9 cellular contexts compared by ENCODE assay signal in the genomic region with DNA sequence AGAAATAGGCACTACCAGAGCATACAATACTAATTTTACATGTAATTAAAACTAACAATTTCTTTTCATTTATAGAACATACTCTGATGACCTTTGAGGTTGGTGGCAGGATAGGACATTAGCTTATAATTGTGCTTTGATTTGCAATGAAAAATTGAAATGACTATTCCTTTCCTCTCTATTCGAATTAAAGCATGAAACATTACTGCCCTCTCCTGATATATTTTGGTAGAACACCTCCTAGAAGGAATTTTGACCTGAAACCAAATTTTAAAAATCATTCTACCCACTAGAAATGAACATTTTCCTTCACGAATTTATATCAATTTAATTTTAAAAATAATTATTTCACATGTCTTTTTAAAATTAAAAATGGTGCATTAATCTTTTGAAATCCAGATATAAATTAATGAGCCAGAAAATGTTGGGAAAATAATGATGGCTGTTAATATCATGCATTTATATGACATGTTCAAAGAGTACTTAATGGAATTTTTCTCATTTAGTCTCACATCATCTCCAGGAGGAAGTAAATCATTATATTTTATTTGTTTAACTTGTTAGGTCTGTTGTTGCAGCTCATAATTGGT.
DNase-seq lines count a peak whose midpoint lies in the region; ATAC-seq and TF ChIP-seq lines count a peak whose summit lies in the region.
"Had no signal": no experiment of that assay in that cellular context is flagged by ENCODE, and none has a peak within 500 bp of the region (broad histone marks: within the 10 kb centered on the region; RNA-seq: fewer than 3 reads in every experiment).

No MANE protein-coding gene starts in this region.

- ATAC-seq in GM21423 (IDR thresholded peaks at IDR 0.05; ENCODE audit: unreplicated experiment): no peak

- no peaks in the 10 kb centered on the region for H3K4me1 ChIP-seq in Karpas-422 (ENCODE audit: low read length)

- H3K9me3 ChIP-seq in Karpas-422 (ENCODE audit: low read length): no peaks in the 10 kb centered on the region; the same call in 1 of the 2 replicates

- TF ChIP-seq CTCF in BJ (IDR thresholded peaks at IDR 0.05; ENCODE audit: insufficient read depth, low read depth, low read length): peak; percentile 45; the same call in 1 of the 2 replicates
- TF ChIP-seq CTCF in astrocyte of the cerebellum (IDR thresholded peaks at IDR 0.05; ENCODE audit: low read depth, low read length, missing control alignments): peak; percentile 36
- no peak for TF ChIP-seq CTCF in lower leg skin (IDR thresholded peaks at IDR 0.05)

- H3K27me3 ChIP-seq in BJ (ENCODE audit: control insufficient read depth, insufficient read depth, low read length) (no peaks in the 10 kb centered on the region), Karpas-422 (ENCODE audit: low read length) (no peaks in the 10 kb centered on the region)

- no peak overlapping the region for H3K4me3 ChIP-seq in BJ (ENCODE audit: low read depth, low read length)
- no peak overlapping the region for H3K4me3 ChIP-seq in Karpas-422 (ENCODE audit: low read length)
- H3K4me3 ChIP-seq in astrocyte of the cerebellum (ENCODE audit: low read depth, low read length): no peak overlapping the region
- H3K4me3 ChIP-seq in lower leg skin (ENCODE audit: low read depth, poor library complexity, severe bottlenecking): no peak overlapping the region

- intact Hi-C loops in lower leg skin (cut with DNase I; ENCODE audit: low total_unique reads): no loop called here

- no peak overlapping the region for H3K9ac ChIP-seq in Karpas-422 (ENCODE audit: low read length)

- no peak for TF ChIP-seq POLR2A in lower leg skin (IDR thresholded peaks at IDR 0.05)

- H4K20me1 ChIP-seq in Karpas-422 (ENCODE audit: insufficient read depth, low read depth, low read length): no peaks in the 10 kb centered on the region

- no peak for DNase-seq in BJ (ENCODE audit: low read depth)
- peak; percentile 77 for DNase-seq in Karpas-422
- peak; percentile 11 for DNase-seq in astrocyte of the cerebellum (ENCODE audit: low read depth)
- DNase-seq in medulla oblongata (ENCODE audit: extremely low spot score): peak; percentile 46
- DNase-seq in H4 (ENCODE audit: low spot score): no peak
- DNase-seq in lower leg skin (ENCODE audit: low spot score in 2 of 2): no peak
- DNase-seq in HPDE6-E6E7 (ENCODE audit: extremely low spot score): no peak
- DNase-seq: activated naive CD8-positive, alpha-beta T cell treated with anti-CD3 and anti-CD28 coated beads, Interleukin-2, amount 10 ng/mL, durations not matched to agents 7 days and 5 days had no signal

- H3K9me2 ChIP-seq in Karpas-422 (replicated peaks; ENCODE audit: insufficient read depth, low read length): no peaks in the 10 kb centered on the region

- H2AFZ ChIP-seq in Karpas-422 (ENCODE audit: low read length): no peak overlapping the region

- 0 to 3% methylated on average over 2 of the region's 2 CpGs for WGBS in lower leg skin, 2 donors

- H3K36me3 ChIP-seq in BJ (ENCODE audit: control insufficient read depth, insufficient read depth, low read length): no peaks in the 10 kb centered on the region
- no peaks in the 10 kb centered on the region for H3K36me3 ChIP-seq in Karpas-422 (ENCODE audit: insufficient read depth, low read length)

- CTCF ChIA-PET in BJ (lab: Yijun Ruan, JAX): interaction anchor here (0.8 to 1.4 kb wide), 3 partner anchors 22 to 504 kb away, joined by 3 read pairs; no protein-coding TSS in a partner anchor

- POLR2A ChIA-PET in BJ (lab: Charles Lee): no interaction called here

- in situ Hi-C loops in astrocyte of the cerebellum (cut with HindIII; ENCODE audit: low sequenced_read_pairs): loop anchor here (10.0 kb wide), 1 partner anchor 569 kb away; no protein-coding TSS in a partner anchor

- H3K27ac ChIP-seq in Karpas-422 (ENCODE audit: low read length): no peak overlapping the region

- H3K4me2 ChIP-seq in Karpas-422 (ENCODE audit: low read depth, low read length, poor library complexity, severe bottlenecking): no peak overlapping the region

- no peaks in the 10 kb centered on the region for H3K79me2 ChIP-seq in Karpas-422 (ENCODE audit: low read length)

Comparison
In these comparisons a context has a peak if more than half of its experiments do, and no peak if none do; other contexts are left out.
1. DNase-seq: peak in Karpas-422 (single experiment), astrocyte of the cerebellum (single experiment) and medulla oblongata (single experiment); none in BJ (single experiment), H4 (single experiment), lower leg skin (0 of 2) and HPDE6-E6E7 (single experiment).
2. CTCF ChIP-seq: peak in BJ (single experiment) and astrocyte of the cerebellum (single experiment); none in lower leg skin (0 of 3).